ENCODE assay signal across 15 cellular contexts in genomic region chr5:59346987-59347386, GRCh38.
DNase-seq lines count a peak whose midpoint lies in the region; ATAC-seq and TF ChIP-seq lines count a peak whose summit lies in the region.
"Had no signal": no experiment of that assay in that cellular context is flagged by ENCODE, and none has a peak within 500 bp of the region (broad histone marks: within the 10 kb centered on the region; RNA-seq: fewer than 3 reads in every experiment).

No MANE protein-coding gene starts in this region.

- H3K4me1 ChIP-seq in uterus: no peaks in the 10 kb centered on the region
- H3K4me1 ChIP-seq: BE2C had no signal

- no peak for ATAC-seq in HG03439 (IDR thresholded peaks at IDR 0.05; ENCODE audit: unreplicated experiment)

- TF ChIP-seq CTCF in fibroblast of villous mesenchyme (IDR thresholded peaks at IDR 0.05; ENCODE audit: insufficient read depth, low read depth, low read length) (no peak), nephron progenitor cell (IDR thresholded peaks at IDR 0.05) (no peak), uterus (IDR thresholded peaks at IDR 0.05) (no peak), chondrocyte (IDR thresholded peaks at IDR 0.05) (no peak)

- H3K9me3 ChIP-seq in uterus: no peaks in the 10 kb centered on the region
- H3K9me3 ChIP-seq: BE2C had no signal

- H3K27ac ChIP-seq in uterus: peak overlapping the region; percentile 43 to 72
- H3K27ac ChIP-seq: PC-9 had no signal

- H3K4me3 Mint-ChIP-seq in nephron progenitor cell (peak overlapping the region; percentile 21), chondrocyte (ENCODE audit: unreplicated experiment) (no peak overlapping the region)
- H3K4me3 Mint-ChIP-seq: CD4-positive, alpha-beta memory T cell; H9 had no signal

- intact Hi-C loops in uterus (cut with DNase I; ENCODE audit: low total_unique reads): no loop called here

- H3K4me1 Mint-ChIP-seq in nephron progenitor cell (peaks cover 56% of the 10 kb centered on the region), chondrocyte (ENCODE audit: low read depth) (peaks cover 13% of the 10 kb centered on the region)

- peak; percentile 79 for DNase-seq in M059J (ENCODE audit: low read depth)
- DNase-seq in fibroblast of villous mesenchyme (ENCODE audit: low read depth): peak; percentile 48
- DNase-seq in nephron progenitor cell: no peak
- DNase-seq in uterus: no peak
- no peak for DNase-seq in stimulated activated CD4-positive, alpha-beta T cell treated with anti-CD3 and anti-CD28 coated beads, Interleukin-2, amount 100 ng/mL, for 24 hours
- no peak for DNase-seq in chondrocyte (ENCODE audit: low spot score)
- DNase-seq: BE2C; CD4-positive, alpha-beta memory T cell; DMS79 treated with DMSO at 0.1 percent for 48 hours; H9; NCI-H1417; NCI-H2029 treated with DMSO at 0.1 percent for 48 hours; NCI-H2171 treated with DMSO at 0.1 percent for 48 hours; PC-9 had no signal

- no peaks in the 10 kb centered on the region for H3K27me3 ChIP-seq in uterus
- H3K27me3 ChIP-seq: BE2C had no signal

- H3K27ac Mint-ChIP-seq in nephron progenitor cell (peak overlapping the region; percentile 97), chondrocyte (ENCODE audit: unreplicated experiment) (no peak overlapping the region)
- H3K27ac Mint-ChIP-seq: CD4-positive, alpha-beta memory T cell; H9 had no signal

- no peak for TF ChIP-seq POLR2A in uterus (IDR thresholded peaks at IDR 0.05)

- H3K27me3 Mint-ChIP-seq in nephron progenitor cell (ENCODE audit: low read depth, poor library complexity) (no peaks in the 10 kb centered on the region), chondrocyte (ENCODE audit: low read depth) (no peaks in the 10 kb centered on the region)

- H3K4me3 ChIP-seq in fibroblast of villous mesenchyme (ENCODE audit: low read depth, low read length): no peak overlapping the region
- no peak overlapping the region for H3K4me3 ChIP-seq in uterus
- H3K4me3 ChIP-seq: PC-9 had no signal

- no peaks in the 10 kb centered on the region for H3K36me3 ChIP-seq in uterus
- H3K36me3 ChIP-seq: BE2C had no signal

- H3K36me3 Mint-ChIP-seq in nephron progenitor cell (ENCODE audit: low read depth) (peaks cover 6% of the 10 kb centered on the region), chondrocyte (ENCODE audit: low read depth) (no peaks in the 10 kb centered on the region)
- H3K36me3 Mint-ChIP-seq: CD4-positive, alpha-beta memory T cell had no signal

- peaks cover 7% of the 10 kb centered on the region for H3K9me3 Mint-ChIP-seq in nephron progenitor cell
- H3K9me3 Mint-ChIP-seq in chondrocyte (ENCODE audit: low read depth): no peaks in the 10 kb centered on the region
- H3K9me3 Mint-ChIP-seq: CD4-positive, alpha-beta memory T cell; H9 had no signal

Comparison
In these comparisons a context has a peak if more than half of its experiments do, and no peak if none do; other contexts are left out.
1. DNase-seq: peak in M059J (single experiment) and fibroblast of villous mesenchyme (single experiment); none in nephron progenitor cell (single experiment), uterus (0 of 2), stimulated activated CD4-positive, alpha-beta T cell treated with anti-CD3 and anti-CD28 coated beads, Interleukin-2, amount 100 ng/mL, for 24 hours (0 of 2) and chondrocyte (single experiment).